ENCODE assay signal across 32 cellular contexts in the genomic region with DNA sequence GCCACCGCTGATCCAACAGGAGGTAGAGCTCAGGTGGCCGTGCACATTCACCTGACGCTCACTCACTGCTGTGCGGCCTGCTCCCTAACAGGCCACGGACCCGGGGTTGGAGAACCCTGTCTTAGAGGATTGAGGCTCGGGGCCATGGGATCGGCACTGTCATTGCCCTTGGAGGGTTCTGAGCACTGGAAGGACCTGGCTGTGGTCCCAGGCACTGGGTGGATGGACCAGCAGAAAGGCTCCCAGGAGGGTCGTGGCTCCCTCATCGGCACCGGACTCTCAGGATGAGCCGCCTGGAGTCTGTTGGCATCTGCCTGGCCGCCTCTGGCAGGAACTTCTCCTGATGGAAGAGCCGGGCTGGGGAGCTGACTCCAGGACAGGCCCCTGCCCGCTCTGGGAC. TPM values are rescaled to one million over a fixed set of nuclear protein-coding genes. Genes with fewer than 3 reads are reported as not detected.
"Had no signal": no experiment of that assay in that cellular context is flagged by ENCODE, and none has a peak within 500 bp of the region (broad histone marks: within the 10 kb centered on the region; RNA-seq: fewer than 3 reads in every experiment).

No MANE protein-coding gene starts in this region.

- H3K36me3 ChIP-seq: esophagus muscularis mucosa, heart right ventricle, prostate gland, sigmoid colon, vagina had no signal

- H3K27ac ChIP-seq: esophagus muscularis mucosa, foreskin keratinocyte, heart right ventricle, neutrophil, prostate gland, sigmoid colon, vagina had no signal

- H3K9me3 Mint-ChIP-seq: activated T-helper 2 cell treated with anti-CD3 and anti-CD28 coated beads, Interferon-gamma antibody, Interleukin-2, Interleukin-4, amounts not matched to agents 10 μg/mL and 5 μg/mL and 100 μg/mL, durations not matched to agents 14 hours and 24 hours and 36 hours; dendritic cell treated with granulocyte-macrophage colony-stimulating factor and Interleukin-4, amounts not matched to agents 40 ng/mL and 50 ng/mL, for 4 days; stimulated activated memory B cell treated with anti-CD40 and anti-IgM and Interleukin-4, amounts not matched to agents 10 μg/mL and 1 μg/mL and 100 μg/mL, for 72 hours; stimulated activated naive CD8-positive, alpha-beta T cell treated with anti-CD3 and anti-CD28 coated beads, Interleukin-15, amount 100 ng/mL, for 72 hours; T-helper 2 cell treated with Interferon-gamma antibody and Interleukin-4, amounts not matched to agents 5 μg/mL and 100 μg/mL, for 36 hours; type B pancreatic cell had no signal

- DNase-seq: activated CD4-positive, alpha-beta T cell treated with anti-CD3 and anti-CD28 coated beads for 4 hours; activated CD4-positive, alpha-beta T cell treated with anti-CD3 and anti-CD28 coated beads, Interleukin-2, amount 50 U/mL, for 48 hours; activated T-cell treated with anti-CD3 and anti-CD28 coated beads, Interleukin-2, amount 50 U/mL, for 48 hours; central memory CD4-positive, alpha-beta T cell; effector CD4-positive, alpha-beta T cell; foreskin keratinocyte; heart right ventricle; mesendoderm; retina; sigmoid colon; small intestine; stimulated activated CD4-positive, alpha-beta T cell treated with anti-CD3 and anti-CD28 coated beads, Interleukin-1b, Interleukin-23, amount 100 ng/mL, for 48 hours; stimulated activated CD4-positive, alpha-beta T cell treated with anti-CD3 and anti-CD28 coated beads, Interleukin-4, amount 100 ng/mL, for 4 hours; stimulated activated CD8-positive, alpha-beta memory T cell treated with anti-CD3 and anti-CD28 coated beads, Interleukin-4, amount 100 ng/mL, for 48 hours; stimulated activated naive CD8-positive, alpha-beta T cell treated with anti-CD3 and anti-CD28 coated beads, Interleukin-15, amount 100 ng/mL, for 72 hours; substantia nigra; T-helper 1 cell had no signal

- H3K27me3 ChIP-seq: vagina had no signal

- H3K4me1 ChIP-seq: foreskin keratinocyte, prostate gland had no signal

- H3K4me3 ChIP-seq: esophagus muscularis mucosa, heart right ventricle, lung, prostate gland, sigmoid colon, vagina had no signal

- H3K27ac Mint-ChIP-seq: activated naive CD8-positive, alpha-beta T cell; activated T-helper 2 cell treated with anti-CD3 and anti-CD28 coated beads, Interferon-gamma antibody, Interleukin-2, Interleukin-4, amounts not matched to agents 10 μg/mL and 5 μg/mL and 100 μg/mL, durations not matched to agents 14 hours and 24 hours and 36 hours; dendritic cell treated with granulocyte-macrophage colony-stimulating factor and Interleukin-4, amounts not matched to agents 40 ng/mL and 50 ng/mL, for 4 days; stimulated activated memory B cell treated with anti-CD40 and anti-IgM and Interleukin-4, amounts not matched to agents 10 μg/mL and 1 μg/mL and 100 μg/mL, for 72 hours; stimulated activated naive CD8-positive, alpha-beta T cell treated with anti-CD3 and anti-CD28 coated beads, Interleukin-15, amount 100 ng/mL, for 72 hours; T-helper 2 cell treated with Interferon-gamma antibody and Interleukin-4, amounts not matched to agents 5 μg/mL and 100 μg/mL, for 36 hours; type B pancreatic cell had no signal

- H3K36me3 Mint-ChIP-seq: activated naive CD8-positive, alpha-beta T cell; stimulated activated memory B cell treated with anti-CD40 and anti-IgM and Interleukin-4, amounts not matched to agents 10 μg/mL and 1 μg/mL and 100 μg/mL, for 72 hours; type B pancreatic cell had no signal

- H3K27me3 Mint-ChIP-seq: activated naive CD8-positive, alpha-beta T cell; dendritic cell treated with granulocyte-macrophage colony-stimulating factor and Interleukin-4, amounts not matched to agents 40 ng/mL and 50 ng/mL, for 4 days; stimulated activated memory B cell treated with anti-CD40 and anti-IgM and Interleukin-4, amounts not matched to agents 10 μg/mL and 1 μg/mL and 100 μg/mL, for 72 hours; stimulated activated naive CD8-positive, alpha-beta T cell treated with anti-CD3 and anti-CD28 coated beads, Interleukin-15, amount 100 ng/mL, for 72 hours had no signal

- ATAC-seq: foreskin keratinocyte; stimulated activated memory B cell treated with anti-CD40 and anti-IgM and Interleukin-4, amounts not matched to agents 10 μg/mL and 1 μg/mL and 100 μg/mL, for 72 hours had no signal

- H3K4me3 Mint-ChIP-seq: activated naive CD8-positive, alpha-beta T cell; dendritic cell treated with granulocyte-macrophage colony-stimulating factor and Interleukin-4, amounts not matched to agents 40 ng/mL and 50 ng/mL, for 4 days; nephron; stimulated activated memory B cell treated with anti-CD40 and anti-IgM and Interleukin-4, amounts not matched to agents 10 μg/mL and 1 μg/mL and 100 μg/mL, for 72 hours; stimulated activated naive CD8-positive, alpha-beta T cell treated with anti-CD3 and anti-CD28 coated beads, Interleukin-15, amount 100 ng/mL, for 72 hours; T-helper 2 cell treated with Interferon-gamma antibody and Interleukin-4, amounts not matched to agents 5 μg/mL and 100 μg/mL, for 36 hours; type B pancreatic cell had no signal

- H3K9me3 ChIP-seq: esophagus muscularis mucosa, neutrophil, prostate gland, vagina had no signal

RNA-seq across cellular contexts. Expression of a gene that starts 6.5 kb away (rescaled TPM):
- total RNA-seq: foreskin keratinocyte had no signal
- polyA plus RNA-seq: foreskin keratinocyte had no signal

RNA-seq across cellular contexts. Expression of a gene that starts 7.0 kb away (rescaled TPM):
- total RNA-seq: activated CD8-positive, alpha-beta memory T cell treated with anti-CD3 and anti-CD28 coated beads for 36 hours; activated T-helper 2 cell treated with anti-CD3 and anti-CD28 coated beads, Interferon-gamma antibody, Interleukin-2, Interleukin-4, amounts not matched to agents 10 μg/mL and 5 μg/mL and 100 μg/mL, durations not matched to agents 14 hours and 24 hours and 36 hours; esophagus muscularis mucosa; foreskin keratinocyte; heart right ventricle; kidney epithelial cell; osteocyte; sigmoid colon; vagina had no signal
- polyA plus RNA-seq: foreskin keratinocyte, heart right ventricle had no signal
